Comparison of ENCODE assay signal across 25 cellular contexts in the genomic region with DNA sequence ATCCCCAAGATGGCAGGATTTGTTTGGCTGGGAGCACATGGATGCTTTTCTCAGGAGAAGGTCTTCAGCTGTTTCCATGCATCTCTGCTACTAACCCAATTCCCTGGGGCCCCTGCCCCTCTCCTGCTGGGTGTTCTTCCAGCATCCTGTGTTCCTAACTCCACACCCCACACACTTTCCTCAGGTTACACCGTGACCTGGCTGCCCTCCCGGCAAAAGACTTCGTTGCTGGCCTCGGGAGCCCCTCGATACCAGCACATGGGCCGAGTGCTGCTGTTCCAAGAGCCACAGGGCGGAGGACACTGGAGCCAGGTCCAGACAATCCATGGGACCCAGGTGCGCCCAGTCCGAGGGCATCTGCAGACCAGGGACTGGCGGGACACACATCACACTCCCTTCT. TPM values are rescaled to one million over a fixed set of nuclear protein-coding genes. Genes with fewer than 3 reads are reported as not detected.
DNase-seq lines count a peak whose midpoint lies in the region; ATAC-seq, FAIRE-seq and TF ChIP-seq lines count a peak whose summit lies in the region.
"Had no signal": no experiment of that assay in that cellular context is flagged by ENCODE, and none has a peak within 500 bp of the region (broad histone marks: within the 10 kb centered on the region; RNA-seq: fewer than 3 reads in every experiment).

No MANE protein-coding gene starts in this region.

- WGBS in H1 (ENCODE audit: extremely low coverage in 1 of 2, insufficient coverage in 1 of 2, insufficient read length in 1 of 2, insufficient replicate concordance in 2 of 2, low coverage in 1 of 2, low lambda C conversion rate in 2 of 2, missing lambda C conversion rate in 1 of 2), 2 experiments = 90% methylated on average over 10 of the region's 10 CpGs; no CpG with 5 or more reads in 1 of the 2 experiments

- H3K4ac ChIP-seq in H1 (replicated peaks; ENCODE audit: insufficient read length, low read depth, low read length) = no peak overlapping the region

- H3K79me1 ChIP-seq in H1 (ENCODE audit: low read depth, low read length) = no peaks in the 10 kb centered on the region

- H3K36me3 ChIP-seq in HEK293 (ENCODE audit: control insufficient read depth in 2 of 2, insufficient read depth in 1 of 2, low read length in 2 of 2) (no peaks in the 10 kb centered on the region), H1 (ENCODE audit: control insufficient read depth in 2 of 4, insufficient read depth in 4 of 4, low read length in 3 of 4) (no peaks in the 10 kb centered on the region)

- no peaks in the 10 kb centered on the region for H3K79me2 ChIP-seq in H1 (ENCODE audit: control insufficient read depth in 1 of 2, insufficient read depth in 2 of 2, low read length in 2 of 2)

- H3K27ac ChIP-seq in HEK293 (ENCODE audit: extremely low read depth, low read depth, low read length) (no peak overlapping the region), H1 (ENCODE audit: low read depth, low read length) (no peak overlapping the region)
- H3K27ac ChIP-seq: A549, HL-60 had no signal

- peaks cover 13% of the 10 kb centered on the region for H3K36me3 Mint-ChIP-seq in natural killer cell treated with Interleukin-12 subunit alpha and Interleukin-12 subunit beta and Interleukin-15 and Interleukin-18, amount 100 ng/mL, for 72 hours

- no peak overlapping the region for H3K18ac ChIP-seq in H1 (ENCODE audit: extremely low read depth, low read length)

- H3K4me3 ChIP-seq in HEK293 (ENCODE audit: low read depth, low read length) = no peak overlapping the region
- no peak overlapping the region for H3K4me3 ChIP-seq in H1 (ENCODE audit: extremely low read depth in 1 of 4, insufficient read depth in 2 of 4, low read depth in 3 of 4, low read length in 4 of 4)
- H3K4me3 ChIP-seq: A549, GM12878 had no signal

- H2BK15ac ChIP-seq in H1 (ENCODE audit: low read length) = 0 out of 2 replicates have a peak overlapping the region, but pooled peaks have one; percentile 16

- H3K4me3 Mint-ChIP-seq in natural killer cell treated with Interleukin-12 subunit alpha and Interleukin-12 subunit beta and Interleukin-15 and Interleukin-18, amount 100 ng/mL, for 72 hours = no peak overlapping the region
- H3K4me3 Mint-ChIP-seq: CD4-positive, CD25-positive, alpha-beta regulatory T cell had no signal

- peak overlapping the region; percentile 53 to 57 for H3K27ac Mint-ChIP-seq in natural killer cell treated with Interleukin-12 subunit alpha and Interleukin-12 subunit beta and Interleukin-15 and Interleukin-18, amount 100 ng/mL, for 72 hours

- no peak overlapping the region for H2BK20ac ChIP-seq in H1 (ENCODE audit: low read length)

- H3K23me2 ChIP-seq in H1 (ENCODE audit: low read depth, low read length) = no peaks in the 10 kb centered on the region

- FAIRE-seq in H1 (lab: Jason Lieb, UNC) = no peak
- FAIRE-seq: A549, GM12878, H54, HepG2 had no signal

- no peak overlapping the region for H4K91ac ChIP-seq in H1 (replicated peaks; ENCODE audit: insufficient read length, low read length)

- peak overlapping the region; percentile 39; the same call in 1 of the 2 replicates for H2BK12ac ChIP-seq in H1 (ENCODE audit: low read depth, low read length)

- TF ChIP-seq RAD21 in H1 (IDR thresholded peaks at IDR 0.05 in 1 of 2, conservative IDR thresholded peaks at IDR 0.05 in 1 of 2; ENCODE audit: low read depth in 2 of 2, low read length in 2 of 2) = no peak

- H2AFZ ChIP-seq in H1 (ENCODE audit: low read length) = 0 out of 2 replicates have a peak overlapping the region, but pooled peaks have one; percentile 34

- no peak overlapping the region for H3K23ac ChIP-seq in H1 (ENCODE audit: insufficient read length)

- H4K5ac ChIP-seq in H1 (ENCODE audit: insufficient read length, low read depth, low read length) = no peak overlapping the region

- H3K9me3 ChIP-seq in HEK293 (ENCODE audit: control insufficient read depth, insufficient read depth, low read depth, low read length) (no peaks in the 10 kb centered on the region), H1 (ENCODE audit: insufficient read depth in 2 of 2, low read depth in 1 of 2, low read length in 1 of 2) (no peaks in the 10 kb centered on the region)
- H3K9me3 ChIP-seq: A549 had no signal

- H3K56ac ChIP-seq in H1 (replicated peaks; ENCODE audit: insufficient read length, low read depth, low read length) = no peak overlapping the region

- H3K4me1 Mint-ChIP-seq in natural killer cell treated with Interleukin-12 subunit alpha and Interleukin-12 subunit beta and Interleukin-15 and Interleukin-18, amount 100 ng/mL, for 72 hours (ENCODE audit: low read depth in 2 of 2) = peaks cover 21 to 33% of the 10 kb centered on the region in 2 donors

- TF ChIP-seq EP300 in H1 (IDR thresholded peaks at IDR 0.05; ENCODE audit: borderline replicate concordance in 1 of 2, low read depth in 2 of 2, low read length in 2 of 2) = no peak

- no peaks in the 10 kb centered on the region for H3K27me3 Mint-ChIP-seq in natural killer cell treated with Interleukin-12 subunit alpha and Interleukin-12 subunit beta and Interleukin-15 and Interleukin-18, amount 100 ng/mL, for 72 hours
- H3K27me3 Mint-ChIP-seq: CD4-positive, CD25-positive, alpha-beta regulatory T cell had no signal

- no peak overlapping the region for H3K14ac ChIP-seq in H1 (ENCODE audit: insufficient read length)

- TF ChIP-seq CTCF in HEK293 (tag by site-specific recombination; IDR thresholded peaks at IDR 0.05) = no peak
- no peak for TF ChIP-seq CTCF in H1 (IDR thresholded peaks at IDR 0.05; ENCODE audit: control extremely low read depth in 1 of 3, insufficient read depth in 1 of 3, low read depth in 1 of 3, low read length in 3 of 3)

- H3K4me1 ChIP-seq in HEK293 (ENCODE audit: control insufficient read depth, insufficient read depth, low read length) (no peaks in the 10 kb centered on the region), H1 (replicated peaks in 1 of 4; ENCODE audit: control insufficient read depth in 3 of 4, insufficient read depth in 4 of 4, low read length in 3 of 4) (peaks cover 0 to 1% (median under 1%) of the 10 kb centered on the region in 4 experiments; a peak in 1 of 7 replicates)

- peak; percentile 9 for DNase-seq in AG20443 (ENCODE audit: low spot score)
- DNase-seq in H1 (ENCODE audit: low read depth in 1 of 2, low spot score in 2 of 2) = no peak
- no peak for DNase-seq in natural killer cell treated with Interleukin-12 subunit alpha and Interleukin-12 subunit beta and Interleukin-15 and Interleukin-18, amount 100 ng/mL, for 72 hours (ENCODE audit: low spot score)
- DNase-seq in NCI-H2081 treated with DMSO at 0.1 percent for 48 hours (lab: John Stamatoyannopoulos, UW) = no peak
- no peak for DNase-seq in AG08395 (ENCODE audit: low spot score)
- DNase-seq: CD4-positive, CD25-positive, alpha-beta regulatory T cell; COR-L47; DND-41; KBM-7; NCI-H1092; NCI-H187 treated with DMSO at 0.1 percent for 48 hours; NCI-H226; NCI-H510A treated with DMSO at 0.1 percent for 48 hours; NCI-H748 treated with DMSO at 0.1 percent for 48 hours; SIG-M5 had no signal

- peak in 1 of 2 donors; percentile 5 for ATAC-seq in natural killer cell treated with Interleukin-12 subunit alpha and Interleukin-12 subunit beta and Interleukin-15 and Interleukin-18, amount 100 ng/mL, for 72 hours
- no peak for ATAC-seq in HG03095 (IDR thresholded peaks at IDR 0.05; ENCODE audit: unreplicated experiment)
- ATAC-seq in GM21717 (IDR thresholded peaks at IDR 0.05; ENCODE audit: unreplicated experiment) = no peak
- ATAC-seq: GM12878, HepG2, SK-N-SH treated with all-trans-retinoic acid at 6 μM for 48 hours had no signal

- no peak for TF ChIP-seq POLR2A in H1 (IDR thresholded peaks at IDR 0.05; ENCODE audit: control extremely low read depth in 1 of 2, low read depth in 2 of 2, low read length in 2 of 2)

- no peaks in the 10 kb centered on the region for H4K20me1 ChIP-seq in H1 (replicated peaks in 1 of 2; ENCODE audit: control insufficient read depth in 1 of 2, insufficient read depth in 2 of 2, low read length in 2 of 2)

- no peak overlapping the region; the same call in 1 of the 2 replicates for H4K8ac ChIP-seq in H1 (ENCODE audit: extremely low read depth, insufficient read depth, low read length)

- peaks cover 0 to 2% (median 0%) of the 10 kb centered on the region in 4 experiments; a peak in 1 of 7 replicates for H3K27me3 ChIP-seq in H1 (replicated peaks in 1 of 4; ENCODE audit: control insufficient read depth in 3 of 4, extremely low read depth in 1 of 4, insufficient read depth in 3 of 4, low read length in 3 of 4)

- no peaks in the 10 kb centered on the region for H3K9me3 Mint-ChIP-seq in natural killer cell treated with Interleukin-12 subunit alpha and Interleukin-12 subunit beta and Interleukin-15 and Interleukin-18, amount 100 ng/mL, for 72 hours
- H3K9me3 Mint-ChIP-seq: CD4-positive, CD25-positive, alpha-beta regulatory T cell had no signal

- H3K4me2 ChIP-seq in H1 (ENCODE audit: insufficient read depth in 1 of 2, low read depth in 2 of 2, low read length in 2 of 2) = no peak overlapping the region
- H3K4me2 ChIP-seq: A549 had no signal

- POLR2A ChIA-PET in HEK293 (lab: Yijun Ruan, JAX) = no interaction called here
- POLR2A ChIA-PET in H1 (lab: Charles Lee; ENCODE audit: partially characterized antibody) = no interaction called here

- no peak overlapping the region for H2BK120ac ChIP-seq in H1 (replicated peaks; ENCODE audit: low read depth, low read length)

- no peak overlapping the region for H2BK5ac ChIP-seq in H1 (ENCODE audit: low read depth, low read length)

- CTCF ChIA-PET in HEK293 (lab: Yijun Ruan, JAX) = interaction anchor here (1.0 kb wide), 1 partner anchor 12 kb away, joined by 3 read pairs; no protein-coding TSS in a partner anchor
- CTCF ChIA-PET in H1 (lab: Charles Lee; ENCODE audit: partially characterized antibody) = interaction anchor here (1.3 to 3.1 kb wide), 4 partner anchors 11 to 70 kb away, joined by 3 to 14 read pairs (median 4); a partner anchor contains a TSS

- H2AK5ac ChIP-seq in H1 (ENCODE audit: low read depth, low read length) = no peak overlapping the region

- no peak overlapping the region; a peak in 1 of 7 replicates for H3K9ac ChIP-seq in H1 (replicated peaks in 1 of 4; ENCODE audit: extremely low read depth in 1 of 4, low read depth in 3 of 4, low read length in 3 of 4)

RNA-seq across cellular contexts. Expression of a gene that starts 21.5 kb away (rescaled TPM):
- total RNA-seq in H1 (2021; fragmentation: NEBNext Ultra II Directional; extraction: Animal tissue kit (Norgen Biotek cat#: 25700)) = not detected in 2 replicates
- 0.02 TPM in 1 of 2 replicates, not detected in the other for polyA plus RNA-seq in H1 (2011; rRNA removed)
- polyA plus RNA-seq in H1 (2011; cell fraction: cytosol; rRNA removed) = 0.13 TPM
- 0.03 TPM for polyA plus RNA-seq in H1 (2011; cell fraction: nucleus; rRNA removed)
- 0.03 to 0.61 TPM in 2 of 4 replicates, not detected in the others for polyA plus RNA-seq in H1 (2012, experiment 1 of 2)
- not detected for polyA plus RNA-seq in H1 (2012, experiment 2 of 2)
- polyA plus RNA-seq in H1 (2013, experiment 1 of 2) = 0.04 TPM
- 0.09 TPM for polyA plus RNA-seq in H1 (2013, experiment 2 of 2)
- 0.24 and 0.25 TPM in 2 replicates for polyA minus RNA-seq in H1 (2011; rRNA and poly(A)+ RNA removed)
- polyA minus RNA-seq in H1 (2011; cell fraction: cytosol; rRNA and poly(A)+ RNA removed) = not detected
- polyA minus RNA-seq in H1 (2011; cell fraction: nucleus; rRNA and poly(A)+ RNA removed) = not detected
- total RNA-seq in natural killer cell treated with Interleukin-12 subunit alpha and Interleukin-12 subunit beta and Interleukin-15 and Interleukin-18, amount 100 ng/mL, for 72 hours = 100 to 1,000 TPM; 648 to 717 TPM
- total RNA-seq: HT-29 had no signal

RNA-seq across cellular contexts. Expression of a gene that starts 32.3 kb away (rescaled TPM):
- 34.7 and 36.1 TPM in 2 replicates for total RNA-seq in H1 (2021; fragmentation: NEBNext Ultra II Directional; extraction: Animal tissue kit (Norgen Biotek cat#: 25700))
- 47.7 and 63.3 TPM in 2 replicates for polyA plus RNA-seq in H1 (2011; rRNA removed)
- 42.8 TPM for polyA plus RNA-seq in H1 (2011; cell fraction: cytosol; rRNA removed)
- polyA plus RNA-seq in H1 (2011; cell fraction: nucleus; rRNA removed) = 40.0 TPM
- polyA plus RNA-seq in H1 (2012, experiment 1 of 2) = 25.3 to 31.6 TPM (median 27.9 TPM) in 4 replicates
- polyA plus RNA-seq in H1 (2012, experiment 2 of 2) = 28.8 TPM
- 26.6 TPM for polyA plus RNA-seq in H1 (2013, experiment 1 of 2)
- polyA plus RNA-seq in H1 (2013, experiment 2 of 2) = 28.4 TPM
- 14.0 and 14.1 TPM in 2 replicates for polyA minus RNA-seq in H1 (2011; rRNA and poly(A)+ RNA removed)
- polyA minus RNA-seq in H1 (2011; cell fraction: cytosol; rRNA and poly(A)+ RNA removed) = 29.0 TPM
- polyA minus RNA-seq in H1 (2011; cell fraction: nucleus; rRNA and poly(A)+ RNA removed) = 15.6 TPM
- total RNA-seq in natural killer cell treated with Interleukin-12 subunit alpha and Interleukin-12 subunit beta and Interleukin-15 and Interleukin-18, amount 100 ng/mL, for 72 hours = 10 to 100 TPM; 10.4 to 11.8 TPM

RNA-seq across cellular contexts. Expression of a gene that starts 40.6 kb away (rescaled TPM):
- 10.3 and 12.0 TPM in 2 replicates for total RNA-seq in H1 (2021; fragmentation: NEBNext Ultra II Directional; extraction: Animal tissue kit (Norgen Biotek cat#: 25700))
- polyA plus RNA-seq in H1 (2011; rRNA removed) = 9.9 and 10.7 TPM in 2 replicates
- 8.8 TPM for polyA plus RNA-seq in H1 (2011; cell fraction: cytosol; rRNA removed)
- polyA plus RNA-seq in H1 (2011; cell fraction: nucleus; rRNA removed) = 7.6 TPM
- 5.0 to 6.3 TPM (median 5.5 TPM) in 4 replicates for polyA plus RNA-seq in H1 (2012, experiment 1 of 2)
- polyA plus RNA-seq in H1 (2012, experiment 2 of 2) = 7.7 TPM
- 5.0 TPM for polyA plus RNA-seq in H1 (2013, experiment 1 of 2)
- polyA plus RNA-seq in H1 (2013, experiment 2 of 2) = 5.1 TPM
- polyA minus RNA-seq in H1 (2011; rRNA and poly(A)+ RNA removed) = 6.0 and 6.5 TPM in 2 replicates
- 6.8 TPM for polyA minus RNA-seq in H1 (2011; cell fraction: cytosol; rRNA and poly(A)+ RNA removed)
- 11.6 TPM for polyA minus RNA-seq in H1 (2011; cell fraction: nucleus; rRNA and poly(A)+ RNA removed)
- 10 to 100 TPM in 1 of 2 donors, 1 to 10 TPM in 1; 8.7 to 10.3 TPM for total RNA-seq in natural killer cell treated with Interleukin-12 subunit alpha and Interleukin-12 subunit beta and Interleukin-15 and Interleukin-18, amount 100 ng/mL, for 72 hours

RNA-seq across cellular contexts. Expression of a gene that starts 48.4 kb away (rescaled TPM):
- 61.8 and 62.0 TPM in 2 replicates for total RNA-seq in H1 (2021; fragmentation: NEBNext Ultra II Directional; extraction: Animal tissue kit (Norgen Biotek cat#: 25700))
- 27.5 and 28.2 TPM in 2 replicates for polyA plus RNA-seq in H1 (2011; rRNA removed)
- polyA plus RNA-seq in H1 (2011; cell fraction: cytosol; rRNA removed) = 46.0 TPM
- polyA plus RNA-seq in H1 (2011; cell fraction: nucleus; rRNA removed) = 19.7 TPM
- 44.1 to 49.7 TPM (median 47.1 TPM) in 4 replicates for polyA plus RNA-seq in H1 (2012, experiment 1 of 2)
- polyA plus RNA-seq in H1 (2012, experiment 2 of 2) = 15.9 TPM
- 36.3 TPM for polyA plus RNA-seq in H1 (2013, experiment 1 of 2)
- 38.0 TPM for polyA plus RNA-seq in H1 (2013, experiment 2 of 2)
- polyA minus RNA-seq in H1 (2011; rRNA and poly(A)+ RNA removed) = 38.7 and 52.0 TPM in 2 replicates
- polyA minus RNA-seq in H1 (2011; cell fraction: cytosol; rRNA and poly(A)+ RNA removed) = 18.6 TPM
- 20.7 TPM for polyA minus RNA-seq in H1 (2011; cell fraction: nucleus; rRNA and poly(A)+ RNA removed)
- total RNA-seq in natural killer cell treated with Interleukin-12 subunit alpha and Interleukin-12 subunit beta and Interleukin-15 and Interleukin-18, amount 100 ng/mL, for 72 hours = 10 to 100 TPM; 84.7 to 91.4 TPM

Comparison
In these comparisons a context has a peak if more than half of its experiments do, and no peak if none do; other contexts are left out.
1. RNA of a gene that starts 21.5 kb away (total RNA-seq): 648 to 717 TPM in natural killer cell treated with Interleukin-12 subunit alpha and Interleukin-12 subunit beta and Interleukin-15 and Interleukin-18, amount 100 ng/mL, for 72 hours; not detected in H1; every median in the first group is over 100 times any median in the second.